8 cellular contexts compared by ENCODE assay signal in genomic region chr14:93132472-93133065, GRCh38. TPM values are rescaled to one million over a fixed set of nuclear protein-coding genes. Genes with fewer than 3 reads are reported as not detected.
A peak's percentile ranks its signal among the peaks of the same experiment; 100 is the strongest.
DNase-seq lines count a peak whose midpoint lies in the region; ATAC-seq and TF ChIP-seq lines count a peak whose summit lies in the region.

No MANE protein-coding gene starts in this region.

- H3K36me3 Mint-ChIP-seq in endodermal cell (ENCODE audit: low read depth): no peaks in the 10 kb centered on the region
- no peaks in the 10 kb centered on the region for H3K36me3 Mint-ChIP-seq in naive B cell

- H3K27ac ChIP-seq in C4-2B: no peak overlapping the region
- H3K27ac ChIP-seq in Peyer's patch: no peak overlapping the region
- no peak overlapping the region for H3K27ac ChIP-seq in endodermal cell (ENCODE audit: low read depth, low read length)

- WGBS in endodermal cell (ENCODE audit: insufficient coverage in 1 of 2, insufficient read length in 1 of 2), 2 experiments: 80 to 87% methylated on average over 6 to 8 of the region's 8 CpGs

- no peaks in the 10 kb centered on the region for H3K36me3 ChIP-seq in Peyer's patch
- no peaks in the 10 kb centered on the region for H3K36me3 ChIP-seq in endodermal cell (ENCODE audit: control insufficient read depth, insufficient read depth, low read length)

- H3K4me3 ChIP-seq in Peyer's patch (no peak overlapping the region), endodermal cell (ENCODE audit: low read length) (no peak overlapping the region)

- peak; percentile 66 for TF ChIP-seq CTCF in C4-2B (conservative IDR thresholded peaks at IDR 0.05)
- TF ChIP-seq CTCF in Peyer's patch (IDR thresholded peaks at IDR 0.05): peak; percentile 3 to 61 (median 50)
- TF ChIP-seq CTCF in endodermal cell (conservative IDR thresholded peaks at IDR 0.05): peak; percentile 66

- TF ChIP-seq POLR2A in GM18505 (IDR thresholded peaks at IDR 0.05; ENCODE audit: borderline replicate concordance, extremely low read depth, insufficient read depth, insufficient read length) (no peak), Peyer's patch (IDR thresholded peaks at IDR 0.05) (no peak)

- ATAC-seq in GM18505 (IDR thresholded peaks at IDR 0.05; ENCODE audit: unreplicated experiment): peak; percentile 59
- ATAC-seq in naive B cell (ENCODE audit: low read depth in 2 of 2): peak; percentile 45 to 59
- no peak for ATAC-seq in GM21529 (IDR thresholded peaks at IDR 0.05; ENCODE audit: unreplicated experiment)
- no peak for ATAC-seq in HG03139 (IDR thresholded peaks at IDR 0.05; ENCODE audit: unreplicated experiment)

- H3K9me3 Mint-ChIP-seq in endodermal cell (no peaks in the 10 kb centered on the region), naive B cell (no peaks in the 10 kb centered on the region)

- H3K9me3 ChIP-seq in Peyer's patch: no peaks in the 10 kb centered on the region
- no peaks in the 10 kb centered on the region for H3K9me3 ChIP-seq in endodermal cell (ENCODE audit: control insufficient read depth, low read length)

- H3K27ac Mint-ChIP-seq in endodermal cell (peak overlapping the region; percentile 76), naive B cell (no peak overlapping the region)

- H3K4me1 Mint-ChIP-seq in endodermal cell (peaks cover 3% of the 10 kb centered on the region), naive B cell (no peaks in the 10 kb centered on the region)

- H3K9ac ChIP-seq in endodermal cell (ENCODE audit: extremely low read depth, low read length, poor library complexity, severe bottlenecking): no peak overlapping the region

- peak in 2 of 3 donors; percentile 46 to 76 for DNase-seq in Peyer's patch
- peak; percentile 70 for DNase-seq in endodermal cell
- DNase-seq in naive B cell: no peak
- no peak for DNase-seq in NCI-H2107 (lab: John Stamatoyannopoulos, UW)

- peaks cover 0 to under 1% (median 0%) of the 10 kb centered on the region in 4 donors for H3K4me1 ChIP-seq in Peyer's patch
- no peaks in the 10 kb centered on the region for H3K4me1 ChIP-seq in endodermal cell (ENCODE audit: control insufficient read depth, insufficient read depth, low read length)

- H3K4me3 Mint-ChIP-seq in endodermal cell (no peak overlapping the region), naive B cell (no peak overlapping the region)

- H3K27me3 Mint-ChIP-seq in endodermal cell (ENCODE audit: insufficient read depth): peaks cover 1% of the 10 kb centered on the region
- H3K27me3 Mint-ChIP-seq in naive B cell: peaks cover 0 to 8% (median 7%) of the 10 kb centered on the region in 3 donors

- H3K27me3 ChIP-seq in Peyer's patch (no peaks in the 10 kb centered on the region), endodermal cell (ENCODE audit: control insufficient read depth, insufficient read depth, low read length, poor library complexity, severe bottlenecking) (no peaks in the 10 kb centered on the region)

RNA-seq across cellular contexts. Expression of gene ITPK1, which starts 16.8 kb away (rescaled TPM):
- total RNA-seq in Peyer's patch (100 to 1,000 TPM; 132 to 172 (median 157) TPM), endodermal cell (10 to 100 TPM; 59.9 to 66.9 TPM)
- polyA plus RNA-seq in endodermal cell (2013, experiment 1 of 2): 30.1 TPM
- 32.0 TPM for polyA plus RNA-seq in endodermal cell (2013, experiment 2 of 2)
- 10 to 100 TPM in 5 of 6 donors, 1 to 10 TPM in 1; 8.5 to 20.1 (median 16.2) TPM for polyA plus RNA-seq in naive B cell (ENCODE audit: low read depth in 6 of 6)

RNA-seq across cellular contexts. Expression of gene MOAP1, which starts 52.1 kb away (rescaled TPM):
- total RNA-seq in Peyer's patch (10 to 100 TPM; 12.4 to 18.9 (median 16.5) TPM), endodermal cell (10 to 100 TPM; 15.8 to 23.6 TPM)
- polyA plus RNA-seq in endodermal cell (2013, experiment 1 of 2): 23.2 TPM
- polyA plus RNA-seq in endodermal cell (2013, experiment 2 of 2): 22.6 TPM
- 100 to 1,000 TPM in 1 of 6 donors, 10 to 100 TPM in 5; 64.6 to 100 (median 82.0) TPM for polyA plus RNA-seq in naive B cell (ENCODE audit: low read depth in 6 of 6)

RNA-seq across cellular contexts. Expression of gene LYSET, which starts 52.5 kb away (rescaled TPM):
- total RNA-seq in Peyer's patch: 1 to 10 TPM; 6.0 to 9.9 (median 8.3) TPM
- total RNA-seq in endodermal cell: 10 to 100 TPM; 25.0 to 27.9 TPM
- 37.2 TPM for polyA plus RNA-seq in endodermal cell (2013, experiment 1 of 2)
- 27.9 TPM for polyA plus RNA-seq in endodermal cell (2013, experiment 2 of 2)
- 10 to 100 TPM; 33.0 to 71.6 (median 58.6) TPM for polyA plus RNA-seq in naive B cell (ENCODE audit: low read depth in 6 of 6)

Comparison
In these comparisons a context has a peak if more than half of its experiments do, and no peak if none do; other contexts are left out.
1. ATAC-seq: peak in GM18505 (single experiment) and naive B cell (2 of 2); none in GM21529 (single experiment) and HG03139 (single experiment).
2. DNase-seq: peak in Peyer's patch (2 of 3) and endodermal cell (single experiment); none in naive B cell (single experiment) and NCI-H2107 (single experiment).
3. Peak in every context shown above with its lines, with median percentiles within 50 percentile points of each other: CTCF ChIP-seq.